8 cellular contexts compared by ENCODE assay signal in the genomic region with DNA sequence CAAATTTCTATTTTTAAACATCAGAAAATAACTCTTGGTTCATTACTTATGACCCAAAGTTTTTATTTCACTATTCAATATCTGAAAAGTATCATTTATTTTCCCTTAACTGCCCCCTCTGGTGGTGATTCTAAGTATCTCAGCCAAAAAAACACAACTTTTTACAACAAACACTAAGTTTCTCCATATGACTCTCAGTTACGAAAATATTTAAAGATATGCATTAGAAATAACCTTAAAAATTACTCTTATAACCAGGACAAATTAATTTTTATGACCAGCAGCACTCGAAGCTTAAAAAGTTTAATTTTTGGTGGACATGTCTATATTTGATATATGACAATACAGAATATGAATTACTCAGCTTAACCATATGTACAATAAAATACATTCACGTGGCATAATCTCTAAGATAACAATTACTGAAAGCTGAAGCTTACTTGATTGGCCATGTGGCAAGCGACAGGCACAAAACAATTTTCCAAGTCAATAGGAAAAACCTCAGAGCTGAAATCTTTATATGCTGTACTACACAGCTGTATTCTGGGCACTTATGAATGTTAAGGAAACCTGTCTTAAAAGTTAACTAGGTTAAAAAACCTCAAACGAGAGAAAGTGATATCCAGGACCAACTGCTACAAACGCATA. TPM values are rescaled to one million over a fixed set of nuclear protein-coding genes. Genes with fewer than 3 reads are reported as not detected.
DNase-seq lines count a peak whose midpoint lies in the region; ATAC-seq and TF ChIP-seq lines count a peak whose summit lies in the region.

No MANE protein-coding gene starts in this region.

- H3K9me2 ChIP-seq in PC-3 (replicated peaks; ENCODE audit: low read length) = no peaks in the 10 kb centered on the region

- no peak for DNase-seq in heart right ventricle
- no peak for DNase-seq in Right ventricle myocardium inferior (ENCODE audit: missing footprints)
- peak; percentile 56 for DNase-seq in PC-3
- DNase-seq in effector memory CD4-positive, alpha-beta T cell = no peak
- DNase-seq in naive thymus-derived CD8-positive, alpha-beta T cell = peak in 4 of 10 donors; percentile 28 to 73 (median 64)
- DNase-seq in activated effector memory CD4-positive, alpha-beta T cell treated with Interleukin-2 at 50 U/mL for 16 hours = no peak
- no peak for DNase-seq in activated CD4-positive, alpha-beta T cell treated with anti-CD3 and anti-CD28 coated beads, Interleukin-2, amount 50 U/mL, for 4 hours

- 0 to 1% methylated on average over 6 of the region's 6 CpGs for WGBS in heart right ventricle, 2 donors

- no peak overlapping the region for H2AFZ ChIP-seq in PC-3 (ENCODE audit: low read length)

- peaks cover 45 to 73% (median 60%) of the 10 kb centered on the region in 3 donors for H3K36me3 Mint-ChIP-seq in naive thymus-derived CD8-positive, alpha-beta T cell

- H4K20me1 ChIP-seq in PC-3 (ENCODE audit: low read length) = peaks cover 72% of the 10 kb centered on the region

- H3K79me2 ChIP-seq in PC-3 (ENCODE audit: low read length) = peaks cover 90% of the 10 kb centered on the region

- H3K9me3 ChIP-seq in heart right ventricle (no peaks in the 10 kb centered on the region), PC-3 (ENCODE audit: low read length) (no peaks in the 10 kb centered on the region)
- no peaks in the 10 kb centered on the region for H3K9me3 ChIP-seq in effector memory CD4-positive, alpha-beta T cell (ENCODE audit: control insufficient read depth, low read length)

- peaks cover 0 to 9% (median 0%) of the 10 kb centered on the region in 5 donors for H3K27me3 Mint-ChIP-seq in naive thymus-derived CD8-positive, alpha-beta T cell

- peaks cover 29 to 58% (median 51%) of the 10 kb centered on the region in 4 donors for H3K4me1 Mint-ChIP-seq in naive thymus-derived CD8-positive, alpha-beta T cell

- ATAC-seq in heart right ventricle = no peak
- no peak for ATAC-seq in Right ventricle myocardium inferior
- ATAC-seq in PC-3 = no peak
- no peak for ATAC-seq in naive thymus-derived CD8-positive, alpha-beta T cell
- ATAC-seq in HG02763 (IDR thresholded peaks at IDR 0.05; ENCODE audit: unreplicated experiment) = no peak

- peaks cover 0 to 56% (median 37%) of the 10 kb centered on the region in 9 donors for H3K36me3 ChIP-seq in heart right ventricle
- peaks cover 67% of the 10 kb centered on the region for H3K36me3 ChIP-seq in PC-3 (ENCODE audit: low read depth, low read length)
- H3K36me3 ChIP-seq in effector memory CD4-positive, alpha-beta T cell (ENCODE audit: control insufficient read depth, insufficient read depth, low read length) = peaks cover 43% of the 10 kb centered on the region

- intact Hi-C loops in heart right ventricle (cut with DNase I) (loop anchor here in 2 of 10 donors (5.0 kb wide), 3 partner anchors 41 to 106 kb away; a partner anchor contains a TSS), Right ventricle myocardium inferior (cut with DNase I) (no loop called here), PC-3 (cut with micrococcal nuclease) (loop anchor here (1.0 to 2.0 kb wide), 3 partner anchors 42 to 167 kb away; no protein-coding TSS in a partner anchor)

- H3K4me2 ChIP-seq in PC-3 (ENCODE audit: low read length) = peak overlapping the region; percentile 82

- no TSS peak for BruUV-seq in PC-3 (replicated peaks; lab: Mats Ljungman, UMichigan)

- peak overlapping the region; percentile 65 to 99 (median 83) for H3K4me3 ChIP-seq in heart right ventricle
- peak overlapping the region; percentile 99 for H3K4me3 ChIP-seq in PC-3 (ENCODE audit: low read length)
- peak overlapping the region; percentile 99 for H3K4me3 ChIP-seq in effector memory CD4-positive, alpha-beta T cell (ENCODE audit: insufficient read depth, low read depth, low read length, poor library complexity, severe bottlenecking)

- H3K9me3 Mint-ChIP-seq in naive thymus-derived CD8-positive, alpha-beta T cell = peaks cover 0 to 5% (median 0%) of the 10 kb centered on the region in 9 donors

- POLR2A ChIA-PET in PC-3 (lab: Charles Lee; ENCODE audit: unreplicated experiment) = interaction anchor here (0.6 to 0.7 kb wide), 4 partner anchors 42 to 411 kb away, joined by 3 to 6 read pairs (median 4); no protein-coding TSS in a partner anchor
- POLR2A ChIA-PET in naive thymus-derived CD8-positive, alpha-beta T cell (lab: Charles Lee) = interaction anchor here (0.8 to 9.8 kb wide), 13 partner anchors 11 to 305 kb away, joined by 3 to 184 read pairs (median 32); a partner anchor contains a TSS

- CTCF ChIA-PET in PC-3 (lab: Charles Lee) = interaction anchor here (0.5 to 0.9 kb wide), 3 partner anchors 95 to 119 kb away, joined by 3 read pairs; no protein-coding TSS in a partner anchor

- H3K27me3 ChIP-seq in heart right ventricle = no peaks in the 10 kb centered on the region
- H3K27me3 ChIP-seq in PC-3 (ENCODE audit: low read length) = no peaks in the 10 kb centered on the region
- no peaks in the 10 kb centered on the region for H3K27me3 ChIP-seq in effector memory CD4-positive, alpha-beta T cell (replicated peaks; ENCODE audit: control insufficient read depth, insufficient read depth, low read length, poor library complexity, severe bottlenecking)

- H3K4me1 ChIP-seq in heart right ventricle = peaks cover 9 to 57% (median 54%) of the 10 kb centered on the region in 9 donors
- H3K4me1 ChIP-seq in PC-3 (ENCODE audit: insufficient read depth, low read length) = peaks cover 20% of the 10 kb centered on the region
- H3K4me1 ChIP-seq in effector memory CD4-positive, alpha-beta T cell (ENCODE audit: control insufficient read depth, insufficient read depth, low read length, poor library complexity, severe bottlenecking) = peaks cover 35% of the 10 kb centered on the region

- peak overlapping the region; percentile 90 to 100 (median 100) for H3K27ac Mint-ChIP-seq in naive thymus-derived CD8-positive, alpha-beta T cell

- H3F3A ChIP-seq in PC-3 (ENCODE audit: low read length, unreplicated experiment) = peaks cover 21% of the 10 kb centered on the region

- TF ChIP-seq CTCF in heart right ventricle (IDR thresholded peaks at IDR 0.05) = peak; percentile 64 to 86 (median 81)
- peak; percentile 76 for TF ChIP-seq CTCF in PC-3 (conservative IDR thresholded peaks at IDR 0.05; ENCODE audit: low read depth, low read length)

- peak overlapping the region; percentile 96 for H3K9ac ChIP-seq in PC-3 (ENCODE audit: low read length)

- H3K27ac ChIP-seq in heart right ventricle (peak overlapping the region in 6 of 10 donors; percentile 97 to 100 (median 100)), PC-3 (ENCODE audit: low read length) (no peak overlapping the region)
- peak overlapping the region; percentile 99 for H3K27ac ChIP-seq in effector memory CD4-positive, alpha-beta T cell (ENCODE audit: insufficient read depth, low read length, poor library complexity, severe bottlenecking)

- H3K4me3 Mint-ChIP-seq in naive thymus-derived CD8-positive, alpha-beta T cell = peak overlapping the region; percentile 96 to 100 (median 100)

RNA-seq across cellular contexts. Expression of a gene that starts 2.3 kb away (rescaled TPM):
- total RNA-seq in heart right ventricle = 100 to 1,000 TPM; 364 to 445 (median 398) TPM
- polyA plus RNA-seq in heart right ventricle = 100 to 1,000 TPM; 554 to 667 TPM
- 396 TPM for total RNA-seq in Right ventricle myocardium inferior
- 304 and 457 TPM in 2 replicates for total RNA-seq in PC-3 (2014; rRNA removed)
- total RNA-seq in naive thymus-derived CD8-positive, alpha-beta T cell = 100 to 1,000 TPM; 504 to 555 TPM
- 100 to 1,000 TPM; 506 to 789 (median 577) TPM for polyA plus RNA-seq in naive thymus-derived CD8-positive, alpha-beta T cell

RNA-seq across cellular contexts. Expression of a gene that starts 3.3 kb away (rescaled TPM):
- total RNA-seq in heart right ventricle = 10 to 100 TPM; 49.0 to 72.6 (median 58.6) TPM
- 10 to 100 TPM; 55.0 to 60.6 TPM for polyA plus RNA-seq in heart right ventricle
- 59.3 TPM for total RNA-seq in Right ventricle myocardium inferior
- total RNA-seq in PC-3 (2014; rRNA removed) = 126 and 132 TPM in 2 replicates
- total RNA-seq in naive thymus-derived CD8-positive, alpha-beta T cell = 100 to 1,000 TPM; 197 to 205 TPM
- 100 to 1,000 TPM; 105 to 114 (median 113) TPM for polyA plus RNA-seq in naive thymus-derived CD8-positive, alpha-beta T cell

RNA-seq across cellular contexts. Expression of a gene that starts 46.3 kb away (rescaled TPM):
- 1 to 10 TPM in 5 of 10 donors, under 1 TPM in 5; 0.32 to 4.1 (median 1.1) TPM for total RNA-seq in heart right ventricle
- 1 to 10 TPM in 1 of 2 donors, under 1 TPM in 1; 0.80 to 2.1 TPM for polyA plus RNA-seq in heart right ventricle
- 1.4 TPM for total RNA-seq in Right ventricle myocardium inferior
- 40.0 and 45.2 TPM in 2 replicates for total RNA-seq in PC-3 (2014; rRNA removed)
- total RNA-seq in naive thymus-derived CD8-positive, alpha-beta T cell = 1 to 10 TPM; 2.1 to 3.6 TPM
- polyA plus RNA-seq in naive thymus-derived CD8-positive, alpha-beta T cell = 1 to 10 TPM; 1.4 to 4.3 (median 2.9) TPM
